ENCODE assay signal across 1 cellular context in genomic region chr19:13850910-13851753, GRCh38.
TF ChIP-seq lines count a peak whose summit lies in the region.

No MANE protein-coding gene starts in this region.

TF ChIP-seq in K562, 482 proteins besides CTCF, POLR2A, EP300 and RAD21 (continued from another document and continues in another):
- TF ChIP-seq TFE3 (CRISPR knock-in tag; IDR thresholded peaks at IDR 0.05) (no peak), DPF2 (IDR thresholded peaks at IDR 0.05) (peak; percentile 91), CREB1 (IDR thresholded peaks at IDR 0.05) (no peak), CREB1 (CRISPR knock-in tag; IDR thresholded peaks at IDR 0.05) (0 out of 2 replicates have a peak, but pooled peaks have one; percentile 7), ZNF274 (IDR thresholded peaks at IDR 0.05; ENCODE audit: borderline replicate concordance, low read depth, low read length) (no peak), NFATC3 (IDR thresholded peaks at IDR 0.05) (no peak), RBFOX2 (IDR thresholded peaks at IDR 0.05; ENCODE audit: low read depth, low read length) (peak; percentile 11; the same call in 1 of the 2 replicates), HNRNPK (IDR thresholded peaks at IDR 0.05; ENCODE audit: low read depth, low read length, poor library complexity, severe bottlenecking) (no peak), GTF2F1 (IDR thresholded peaks at IDR 0.05; ENCODE audit: low read depth, low read length) (no peak), JUNB (CRISPR knock-in tag; conservative IDR thresholded peaks at IDR 0.05) (peak; percentile 71; the same call in 1 of the 2 replicates), ZNF76 (CRISPR knock-in tag; IDR thresholded peaks at IDR 0.05; ENCODE audit: borderline replicate concordance) (no peak), MBD1 (CRISPR knock-in tag; IDR thresholded peaks at IDR 0.05) (0 out of 2 replicates have a peak, but pooled peaks have one; percentile 24), USF2 (CRISPR knock-in tag; IDR thresholded peaks at IDR 0.05) (no peak), TOE1 (IDR thresholded peaks at IDR 0.05; ENCODE audit: borderline replicate concordance) (0 out of 2 replicates have a peak, but pooled peaks have one; percentile 28), TOE1 (CRISPR knock-in tag; IDR thresholded peaks at IDR 0.05; ENCODE audit: borderline replicate concordance, low read depth) (no peak), NFE2 (IDR thresholded peaks at IDR 0.05; ENCODE audit: low read depth) (no peak), ELF2 (CRISPR knock-in tag; IDR thresholded peaks at IDR 0.05) (no peak), FOXP1 (CRISPR knock-in tag; IDR thresholded peaks at IDR 0.05) (peak; percentile 91; the same call in 1 of the 2 replicates), HDAC6 (IDR thresholded peaks at IDR 0.05; ENCODE audit: low read depth, low read length) (no peak), ZFX (CRISPR knock-in tag; IDR thresholded peaks at IDR 0.05) (peak; percentile 70), LARP7 (IDR thresholded peaks at IDR 0.05) (no peak), YY1 (IDR thresholded peaks at IDR 0.05; ENCODE audit: borderline replicate concordance in 1 of 3, control insufficient read depth in 1 of 3, extremely low read depth in 1 of 3, insufficient read depth in 3 of 3, insufficient read length in 1 of 3, insufficient replicate concordance in 2 of 3, low read depth in 1 of 3, low read length in 2 of 3) (peak in 1 of 3 experiments; percentile 19), E2F1 (CRISPR knock-in tag; IDR thresholded peaks at IDR 0.05) (0 out of 2 replicates have a peak, but pooled peaks have one; percentile 9), ZNF143 (CRISPR knock-in tag; IDR thresholded peaks at IDR 0.05) (0 out of 2 replicates have a peak, but pooled peaks have one; percentile 55), CBFA2T3 (IDR thresholded peaks at IDR 0.05) (peak; percentile 46), VEZF1 (CRISPR knock-in tag; IDR thresholded peaks at IDR 0.05) (peak; percentile 100), POLR2H (tag; IDR thresholded peaks at IDR 0.05; ENCODE audit: low read depth) (no peak), ZNF280B (CRISPR knock-in tag; IDR thresholded peaks at IDR 0.05) (no peak), SNAPC5 (CRISPR knock-in tag; IDR thresholded peaks at IDR 0.05) (no peak), TEAD1 (CRISPR knock-in tag; IDR thresholded peaks at IDR 0.05) (peak; percentile 90 to 97), HINFP (tag; conservative IDR thresholded peaks at IDR 0.05; ENCODE audit: low read depth) (peak; percentile 65; the same call in 1 of the 2 replicates), MNT (conservative IDR thresholded peaks at IDR 0.05) (peak in 1 of 2 experiments; percentile 38; a peak in 1 of 4 replicates), CHD4 (IDR thresholded peaks at IDR 0.05; ENCODE audit: insufficient read depth, insufficient replicate concordance, low read depth, low read length, poor library complexity, severe bottlenecking) (no peak), ZNF140 (CRISPR knock-in tag; IDR thresholded peaks at IDR 0.05) (no peak), NEUROD1 (IDR thresholded peaks at IDR 0.05; ENCODE audit: borderline replicate concordance, low read depth, low read length, partially characterized antibody) (peak; percentile 60), E2F3 (CRISPR knock-in tag; IDR thresholded peaks at IDR 0.05) (0 out of 2 replicates have a peak, but pooled peaks have one; percentile 34), ZNF79 (CRISPR knock-in tag; IDR thresholded peaks at IDR 0.05; ENCODE audit: low read depth) (no peak), KDM5B (IDR thresholded peaks at IDR 0.05; ENCODE audit: insufficient replicate concordance, low read depth, low read length) (peak; percentile 18), FOSL1 (tag; conservative IDR thresholded peaks at IDR 0.05) (peak; percentile 98), ZBTB12 (CRISPR knock-in tag; IDR thresholded peaks at IDR 0.05) (no peak), MTA1 (IDR thresholded peaks at IDR 0.05; ENCODE audit: borderline replicate concordance) (0 out of 2 replicates have a peak, but pooled peaks have one; percentile 13), CTBP1 (IDR thresholded peaks at IDR 0.05; ENCODE audit: borderline replicate concordance) (peak; percentile 60)
